Comparison of ENCODE assay signal across 1 cellular context in genomic region chr6:15796844-15797243, GRCh38.
TF ChIP-seq lines count a peak whose summit lies in the region.

No MANE protein-coding gene starts in this region.

TF ChIP-seq in HepG2, 621 proteins besides CTCF, POLR2A, EP300 and RAD21 (continued from another document):
- no peak for TF ChIP-seq DZIP1 (CRISPR knock-in tag; IDR thresholded peaks at IDR 0.05)
- no peak for TF ChIP-seq SIX4 (CRISPR knock-in tag; IDR thresholded peaks at IDR 0.05)
- no peak for TF ChIP-seq TBP (CRISPR knock-in tag; IDR thresholded peaks at IDR 0.05)
- TF ChIP-seq, protein P1, sequence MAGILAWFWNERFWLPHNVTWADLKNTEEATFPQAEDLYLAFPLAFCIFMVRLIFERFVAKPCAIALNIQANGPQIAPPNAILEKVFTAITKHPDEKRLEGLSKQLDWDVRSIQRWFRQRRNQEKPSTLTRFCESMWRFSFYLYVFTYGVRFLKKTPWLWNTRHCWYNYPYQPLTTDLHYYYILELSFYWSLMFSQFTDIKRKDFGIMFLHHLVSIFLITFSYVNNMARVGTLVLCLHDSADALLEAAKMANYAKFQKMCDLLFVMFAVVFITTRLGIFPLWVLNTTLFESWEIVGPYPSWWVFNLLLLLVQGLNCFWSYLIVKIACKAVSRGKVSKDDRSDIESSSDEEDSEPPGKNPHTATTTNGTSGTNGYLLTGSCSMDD (CRISPR knock-in tag; IDR thresholded peaks at IDR 0.05) = no peak
- no peak for TF ChIP-seq YEATS2 (CRISPR knock-in tag; IDR thresholded peaks at IDR 0.05; ENCODE audit: borderline replicate concordance)
- no peak for TF ChIP-seq ZFP36L1 (CRISPR knock-in tag; IDR thresholded peaks at IDR 0.05)
- no peak for TF ChIP-seq ZBTB1 (CRISPR knock-in tag; IDR thresholded peaks at IDR 0.05; ENCODE audit: borderline replicate concordance)
- no peak for TF ChIP-seq HNRNPL (IDR thresholded peaks at IDR 0.05; ENCODE audit: low read depth, low read length)
- no peak for TF ChIP-seq ZNF367 (CRISPR knock-in tag; IDR thresholded peaks at IDR 0.05; ENCODE audit: borderline replicate concordance)
TF ChIP-seq in HepG2: peak in this region for 0.
